Comparison of ENCODE assay signal across 17 cellular contexts in genomic region chr4:52199574-52200338, GRCh38.
DNase-seq lines count a peak whose midpoint lies in the region; ATAC-seq, FAIRE-seq and TF ChIP-seq lines count a peak whose summit lies in the region.
"Had no signal": no experiment of that assay in that cellular context is flagged by ENCODE, and none has a peak within 500 bp of the region (broad histone marks: within the 10 kb centered on the region; RNA-seq: fewer than 3 reads in every experiment).

No MANE protein-coding gene starts in this region.

- no peak overlapping the region; the same call in 1 of the 2 replicates for H4K8ac ChIP-seq in H1 (ENCODE audit: extremely low read depth, insufficient read depth, low read length)

- no peak overlapping the region for H4K5ac ChIP-seq in H1 (ENCODE audit: insufficient read length, low read depth, low read length)

- CTCF ChIA-PET in H1 (lab: Charles Lee; ENCODE audit: partially characterized antibody), result interaction anchor here (1.3 kb wide), 1 partner anchor 94 kb away, joined by 3 read pairs; no protein-coding TSS in a partner anchor

- peak overlapping the region; percentile 13; the same call in 1 of the 2 replicates for H2BK15ac ChIP-seq in H1 (ENCODE audit: low read length)

- no peak overlapping the region for H3K27ac Mint-ChIP-seq in activated T-helper 17 cell treated with anti-CD3 and anti-CD28 coated beads, Interleukin-2, amount 50 U/mL, for 72 hours

- H2BK20ac ChIP-seq in H1 (ENCODE audit: low read length), result no peak overlapping the region

- no peaks in the 10 kb centered on the region for H3K4me1 Mint-ChIP-seq in activated T-helper 17 cell treated with anti-CD3 and anti-CD28 coated beads, Interleukin-2, amount 50 U/mL, for 72 hours
- H3K4me1 Mint-ChIP-seq: stimulated activated naive CD8-positive, alpha-beta T cell treated with anti-CD3 and anti-CD28 coated beads, Interleukin-15, amount 100 ng/mL, for 72 hours had no signal

- H2BK120ac ChIP-seq in H1 (replicated peaks; ENCODE audit: low read depth, low read length), result no peak overlapping the region

- H3K9me3 ChIP-seq in H1 (ENCODE audit: insufficient read depth in 2 of 2, low read depth in 1 of 2, low read length in 1 of 2), result no peaks in the 10 kb centered on the region
- H3K9me3 ChIP-seq: heart left ventricle had no signal

- no peak overlapping the region for H3K4me3 Mint-ChIP-seq in activated T-helper 17 cell treated with anti-CD3 and anti-CD28 coated beads, Interleukin-2, amount 50 U/mL, for 72 hours
- H3K4me3 Mint-ChIP-seq: stimulated activated naive CD8-positive, alpha-beta T cell treated with anti-CD3 and anti-CD28 coated beads, Interleukin-15, amount 100 ng/mL, for 72 hours had no signal

- no peak overlapping the region for H3K4me2 ChIP-seq in H1 (ENCODE audit: insufficient read depth in 1 of 2, low read depth in 2 of 2, low read length in 2 of 2)

- no peak overlapping the region for H3K4ac ChIP-seq in H1 (replicated peaks; ENCODE audit: insufficient read length, low read depth, low read length)

- no peak overlapping the region for H3K4me3 ChIP-seq in H1 (ENCODE audit: extremely low read depth in 1 of 4, insufficient read depth in 2 of 4, low read depth in 3 of 4, low read length in 4 of 4)
- H3K4me3 ChIP-seq: heart left ventricle had no signal

- no peak overlapping the region for H3K23ac ChIP-seq in H1 (ENCODE audit: insufficient read length)

- ATAC-seq in omental fat pad (ENCODE audit: low FRiP score), result peak; percentile 34
- no peak for ATAC-seq in activated T-helper 17 cell treated with anti-CD3 and anti-CD28 coated beads, Interleukin-2, amount 50 U/mL, for 72 hours (replicated peaks)
- ATAC-seq: heart left ventricle; stimulated activated naive CD8-positive, alpha-beta T cell treated with anti-CD3 and anti-CD28 coated beads, Interleukin-15, amount 100 ng/mL, for 72 hours had no signal

- no peak overlapping the region for H3K18ac ChIP-seq in H1 (ENCODE audit: extremely low read depth, low read length)

- H3K9me3 Mint-ChIP-seq in activated T-helper 17 cell treated with anti-CD3 and anti-CD28 coated beads, Interleukin-2, amount 50 U/mL, for 72 hours, result no peaks in the 10 kb centered on the region

- peak overlapping the region; percentile 41; the same call in 1 of the 2 replicates for H2AK5ac ChIP-seq in H1 (ENCODE audit: low read depth, low read length)

- no peaks in the 10 kb centered on the region for H3K36me3 Mint-ChIP-seq in activated T-helper 17 cell treated with anti-CD3 and anti-CD28 coated beads, Interleukin-2, amount 50 U/mL, for 72 hours (ENCODE audit: low read depth)

- peak overlapping the region; percentile 94; the same call in 1 of the 2 replicates for H2BK12ac ChIP-seq in H1 (ENCODE audit: low read depth, low read length)

- TF ChIP-seq CTCF in H1 (IDR thresholded peaks at IDR 0.05; ENCODE audit: control extremely low read depth in 1 of 3, insufficient read depth in 1 of 3, low read depth in 1 of 3, low read length in 3 of 3), result no peak
- no peak for TF ChIP-seq CTCF in omental fat pad (IDR thresholded peaks at IDR 0.05)
- TF ChIP-seq CTCF in GM20000 (IDR thresholded peaks at IDR 0.05; ENCODE audit: extremely low read depth, missing control alignments), result no peak

- H3K79me1 ChIP-seq in H1 (ENCODE audit: low read depth, low read length), result no peaks in the 10 kb centered on the region

- no peak overlapping the region for H2AFZ ChIP-seq in H1 (ENCODE audit: low read length)

- peaks cover 0 to 3% of the 10 kb centered on the region in 2 experiments for H4K20me1 ChIP-seq in H1 (replicated peaks in 1 of 2; ENCODE audit: control insufficient read depth in 1 of 2, insufficient read depth in 2 of 2, low read length in 2 of 2)

- no peaks in the 10 kb centered on the region for H3K27me3 ChIP-seq in H1 (replicated peaks in 1 of 4; ENCODE audit: control insufficient read depth in 3 of 4, extremely low read depth in 1 of 4, insufficient read depth in 3 of 4, low read length in 3 of 4)

- POLR2A ChIA-PET in H1 (lab: Charles Lee; ENCODE audit: partially characterized antibody), result no interaction called here

- H3K27ac ChIP-seq in H1 (ENCODE audit: low read depth, low read length), result no peak overlapping the region
- H3K27ac ChIP-seq: heart left ventricle, HL-60 had no signal

- H2BK5ac ChIP-seq in H1 (ENCODE audit: low read depth, low read length), result no peak overlapping the region

- H3K79me2 ChIP-seq in H1 (ENCODE audit: control insufficient read depth in 1 of 2, insufficient read depth in 2 of 2, low read length in 2 of 2), result no peaks in the 10 kb centered on the region

- peak overlapping the region; percentile 98 for H3K56ac ChIP-seq in H1 (replicated peaks; ENCODE audit: insufficient read length, low read depth, low read length)

- peaks cover 6% of the 10 kb centered on the region; the same call in 1 of the 2 replicates for H3K23me2 ChIP-seq in H1 (ENCODE audit: low read depth, low read length)

- FAIRE-seq in H1 (lab: Jason Lieb, UNC), result no peak

- H4K91ac ChIP-seq in H1 (replicated peaks; ENCODE audit: insufficient read length, low read length), result peak overlapping the region; percentile 81

- no peak for TF ChIP-seq POLR2A in H1 (IDR thresholded peaks at IDR 0.05; ENCODE audit: control extremely low read depth in 1 of 2, low read depth in 2 of 2, low read length in 2 of 2)

- DNase-seq in GM04503 (ENCODE audit: low read depth), result peak; percentile 78
- peak; percentile 44 for DNase-seq in NCI-H446 treated with DMSO at 0.1 percent for 48 hours (lab: John Stamatoyannopoulos, UW)
- DNase-seq in H1 (ENCODE audit: low read depth in 1 of 2, low spot score in 2 of 2), result no peak
- no peak for DNase-seq in omental fat pad (ENCODE audit: low spot score)
- no peak for DNase-seq in GM20000 (ENCODE audit: low spot score)
- no peak for DNase-seq in stimulated activated CD4-positive, alpha-beta T cell treated with anti-CD3 and anti-CD28 coated beads, Interleukin-4, amount 100 ng/mL, for 1 hour
- DNase-seq in activated CD8-positive, alpha-beta memory T cell treated with anti-CD3 and anti-CD28 coated beads for 24 hours, result no peak
- DNase-seq: activated CD4-positive, alpha-beta T cell treated with anti-CD3 and anti-CD28 coated beads for 4 hours; activated gamma-delta T cell treated with Interleukin-2 at 50 U/mL for 16 hours; dermis blood vessel endothelial cell; DMS153; heart left ventricle; NCI-H146; stimulated activated CD4-positive, alpha-beta T cell treated with anti-CD3 and anti-CD28 coated beads, Interleukin-2, amount 100 ng/mL, for 24 hours; stimulated activated naive CD8-positive, alpha-beta T cell treated with anti-CD3 and anti-CD28 coated beads, Interleukin-15, amount 100 ng/mL, for 72 hours had no signal

- 96% methylated on average over 2 of the region's 3 CpGs; no CpG with 5 or more reads in 1 of the 2 experiments for WGBS in H1 (ENCODE audit: extremely low coverage in 1 of 2, insufficient coverage in 1 of 2, insufficient read length in 1 of 2, insufficient replicate concordance in 2 of 2, low coverage in 1 of 2, low lambda C conversion rate in 2 of 2, missing lambda C conversion rate in 1 of 2), 2 experiments

- H3K4me1 ChIP-seq in H1 (replicated peaks in 1 of 4; ENCODE audit: control insufficient read depth in 3 of 4, insufficient read depth in 4 of 4, low read length in 3 of 4), result peaks cover 0 to 10% (median 2%) of the 10 kb centered on the region in 4 experiments; a peak in 2 of 7 replicates

- no peak for TF ChIP-seq RAD21 in H1 (IDR thresholded peaks at IDR 0.05 in 1 of 2, conservative IDR thresholded peaks at IDR 0.05 in 1 of 2; ENCODE audit: low read depth in 2 of 2, low read length in 2 of 2)

- H3K27me3 Mint-ChIP-seq in activated T-helper 17 cell treated with anti-CD3 and anti-CD28 coated beads, Interleukin-2, amount 50 U/mL, for 72 hours, result peaks cover 4% of the 10 kb centered on the region

- no peak overlapping the region for H3K9ac ChIP-seq in H1 (replicated peaks in 1 of 4; ENCODE audit: extremely low read depth in 1 of 4, low read depth in 3 of 4, low read length in 3 of 4)

- no peak for TF ChIP-seq EP300 in H1 (IDR thresholded peaks at IDR 0.05; ENCODE audit: borderline replicate concordance in 1 of 2, low read depth in 2 of 2, low read length in 2 of 2)

- no peaks in the 10 kb centered on the region for H3K36me3 ChIP-seq in H1 (ENCODE audit: control insufficient read depth in 2 of 4, insufficient read depth in 4 of 4, low read length in 3 of 4)
- H3K36me3 ChIP-seq: heart left ventricle had no signal

- no peak overlapping the region for H3K14ac ChIP-seq in H1 (ENCODE audit: insufficient read length)

TF ChIP-seq in H1, 55 proteins besides CTCF, POLR2A, EP300 and RAD21 (continues in another document):
- no peak for TF ChIP-seq EZH2 (IDR thresholded peaks at IDR 0.05; ENCODE audit: low read depth, low read length, severe bottlenecking)
- no peak for TF ChIP-seq CBX5 (IDR thresholded peaks at IDR 0.05; ENCODE audit: low read depth, low read length)

Comparison
In these comparisons a context has a peak if more than half of its experiments do, and no peak if none do; other contexts are left out.
1. DNase-seq: peak in GM04503 (single experiment) and NCI-H446 treated with DMSO at 0.1 percent for 48 hours (single experiment); none in H1 (0 of 2), omental fat pad (single experiment), GM20000 (single experiment), stimulated activated CD4-positive, alpha-beta T cell treated with anti-CD3 and anti-CD28 coated beads, Interleukin-4, amount 100 ng/mL, for 1 hour (single experiment) and activated CD8-positive, alpha-beta memory T cell treated with anti-CD3 and anti-CD28 coated beads for 24 hours (single experiment).